12 cellular contexts compared by ENCODE assay signal in the genomic region with DNA sequence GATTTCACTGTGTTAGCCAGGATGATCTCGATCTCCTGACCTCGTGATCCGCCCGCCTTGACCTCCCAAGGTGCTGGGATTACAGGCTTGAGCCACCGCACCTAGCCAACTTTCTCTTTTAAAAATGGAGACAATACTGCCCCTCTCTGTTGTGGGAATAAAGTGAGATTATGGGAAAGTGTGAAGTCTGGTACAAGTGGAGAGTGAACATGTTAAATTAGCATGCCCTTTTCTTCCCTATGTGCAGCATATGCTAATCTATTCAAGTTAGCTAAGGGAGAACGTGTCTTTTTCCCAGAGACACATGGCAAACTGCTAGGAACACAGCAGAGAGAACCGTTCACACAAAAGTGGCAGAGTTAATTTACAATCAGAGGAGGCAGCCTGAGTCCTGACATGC. TPM values are rescaled to one million over a fixed set of nuclear protein-coding genes. Genes with fewer than 3 reads are reported as not detected.
DNase-seq lines count a peak whose midpoint lies in the region; ATAC-seq and TF ChIP-seq lines count a peak whose summit lies in the region.
"Had no signal": no experiment of that assay in that cellular context is flagged by ENCODE, and none has a peak within 500 bp of the region (broad histone marks: within the 10 kb centered on the region; RNA-seq: fewer than 3 reads in every experiment).

No MANE protein-coding gene starts in this region.

- peak overlapping the region; percentile 61 for H3K4me3 Mint-ChIP-seq in T-helper 1 cell treated with Interleukin-12 subunit alpha and Interleukin-12 subunit beta and Interleukin-4 antibody, amounts not matched to agents 30 μg/mL and 1 μg/mL, for 36 hours
- H3K4me3 Mint-ChIP-seq in activated naive CD8-positive, alpha-beta T cell: peak overlapping the region; percentile 94
- peak overlapping the region; percentile 17 for H3K4me3 Mint-ChIP-seq in neural crest cell

- H3K36me3 Mint-ChIP-seq in T-helper 1 cell treated with Interleukin-12 subunit alpha and Interleukin-12 subunit beta and Interleukin-4 antibody, amounts not matched to agents 30 μg/mL and 1 μg/mL, for 36 hours (ENCODE audit: low read depth): peaks cover 12% of the 10 kb centered on the region
- H3K36me3 Mint-ChIP-seq in activated naive CD8-positive, alpha-beta T cell: peaks cover 9% of the 10 kb centered on the region
- H3K36me3 Mint-ChIP-seq in neural crest cell (ENCODE audit: low read depth): peaks cover 5% of the 10 kb centered on the region

- DNase-seq in T-helper 1 cell: no peak
- DNase-seq in HFF-Myc (ENCODE audit: extremely low read depth, low read depth): no peak
- no peak for DNase-seq in neural crest cell (ENCODE audit: low read depth, low spot score)
- no peak for DNase-seq in NAMALWA (ENCODE audit: low spot score)
- DNase-seq: foreskin fibroblast, NCI-H69, thyroid gland had no signal

- H3K27ac Mint-ChIP-seq in T-helper 1 cell treated with Interleukin-12 subunit alpha and Interleukin-12 subunit beta and Interleukin-4 antibody, amounts not matched to agents 30 μg/mL and 1 μg/mL, for 36 hours: peak overlapping the region; percentile 52
- H3K27ac Mint-ChIP-seq in activated naive CD8-positive, alpha-beta T cell: no peak overlapping the region
- H3K27ac Mint-ChIP-seq in neural crest cell (ENCODE audit: unreplicated experiment): peak overlapping the region; percentile 31

- ATAC-seq in GM21447 (IDR thresholded peaks at IDR 0.05; ENCODE audit: unreplicated experiment) (no peak), HG03439 (IDR thresholded peaks at IDR 0.05; ENCODE audit: unreplicated experiment) (no peak)

- H3K4me3 ChIP-seq in HFF-Myc (replicated peaks; ENCODE audit: low read depth, low read length): peak overlapping the region; percentile 84

- TF ChIP-seq CTCF in HFF-Myc (IDR thresholded peaks at IDR 0.05; ENCODE audit: low read depth, low read length, missing control alignments) (no peak), neural crest cell (conservative IDR thresholded peaks at IDR 0.05) (no peak)

- peaks cover 17% of the 10 kb centered on the region for H3K4me1 Mint-ChIP-seq in T-helper 1 cell treated with Interleukin-12 subunit alpha and Interleukin-12 subunit beta and Interleukin-4 antibody, amounts not matched to agents 30 μg/mL and 1 μg/mL, for 36 hours (ENCODE audit: low read depth)
- H3K4me1 Mint-ChIP-seq in activated naive CD8-positive, alpha-beta T cell (ENCODE audit: low read depth): peaks cover 24% of the 10 kb centered on the region
- H3K4me1 Mint-ChIP-seq in neural crest cell: peaks cover 19% of the 10 kb centered on the region

- H3K27me3 Mint-ChIP-seq in T-helper 1 cell treated with Interleukin-12 subunit alpha and Interleukin-12 subunit beta and Interleukin-4 antibody, amounts not matched to agents 30 μg/mL and 1 μg/mL, for 36 hours (ENCODE audit: low read depth): no peaks in the 10 kb centered on the region
- no peaks in the 10 kb centered on the region for H3K27me3 Mint-ChIP-seq in activated naive CD8-positive, alpha-beta T cell
- peaks cover 3% of the 10 kb centered on the region for H3K27me3 Mint-ChIP-seq in neural crest cell (ENCODE audit: low read depth)

- no peaks in the 10 kb centered on the region for H3K9me3 Mint-ChIP-seq in T-helper 1 cell treated with Interleukin-12 subunit alpha and Interleukin-12 subunit beta and Interleukin-4 antibody, amounts not matched to agents 30 μg/mL and 1 μg/mL, for 36 hours
- H3K9me3 Mint-ChIP-seq in activated naive CD8-positive, alpha-beta T cell (ENCODE audit: low read depth): no peaks in the 10 kb centered on the region
- H3K9me3 Mint-ChIP-seq in neural crest cell: no peaks in the 10 kb centered on the region

RNA-seq across cellular contexts. Expression of a gene that starts 1.5 kb away (rescaled TPM):
- total RNA-seq in neural crest cell: 37.5 and 37.7 TPM in 2 replicates

RNA-seq across cellular contexts. Expression of a gene that starts 24.7 kb away (rescaled TPM):
- 8.6 and 8.7 TPM in 2 replicates for total RNA-seq in neural crest cell
- total RNA-seq: SJSA1 had no signal

RNA-seq across cellular contexts. Expression of a gene that starts 27.6 kb away (rescaled TPM):
- 203 and 217 TPM in 2 replicates for total RNA-seq in neural crest cell

RNA-seq across cellular contexts. Expression of a gene that starts 36.2 kb away (rescaled TPM):
- 93.2 and 94.3 TPM in 2 replicates for total RNA-seq in neural crest cell

RNA-seq across cellular contexts. Expression of a gene that starts 40.8 kb away (rescaled TPM):
- 629 and 669 TPM in 2 replicates for total RNA-seq in neural crest cell

Comparison
In these comparisons a context has a peak if more than half of its experiments do, and no peak if none do; other contexts are left out.
1. H3K4me3 Mint-ChIP-seq: peak in every context shown above with its lines; median percentile 94 in activated naive CD8-positive, alpha-beta T cell; 61 in T-helper 1 cell treated with Interleukin-12 subunit alpha and Interleukin-12 subunit beta and Interleukin-4 antibody, amounts not matched to agents 30 μg/mL and 1 μg/mL, for 36 hours; 17 in neural crest cell.